Comparison of ENCODE assay signal across 1 cellular context in the genomic region with DNA sequence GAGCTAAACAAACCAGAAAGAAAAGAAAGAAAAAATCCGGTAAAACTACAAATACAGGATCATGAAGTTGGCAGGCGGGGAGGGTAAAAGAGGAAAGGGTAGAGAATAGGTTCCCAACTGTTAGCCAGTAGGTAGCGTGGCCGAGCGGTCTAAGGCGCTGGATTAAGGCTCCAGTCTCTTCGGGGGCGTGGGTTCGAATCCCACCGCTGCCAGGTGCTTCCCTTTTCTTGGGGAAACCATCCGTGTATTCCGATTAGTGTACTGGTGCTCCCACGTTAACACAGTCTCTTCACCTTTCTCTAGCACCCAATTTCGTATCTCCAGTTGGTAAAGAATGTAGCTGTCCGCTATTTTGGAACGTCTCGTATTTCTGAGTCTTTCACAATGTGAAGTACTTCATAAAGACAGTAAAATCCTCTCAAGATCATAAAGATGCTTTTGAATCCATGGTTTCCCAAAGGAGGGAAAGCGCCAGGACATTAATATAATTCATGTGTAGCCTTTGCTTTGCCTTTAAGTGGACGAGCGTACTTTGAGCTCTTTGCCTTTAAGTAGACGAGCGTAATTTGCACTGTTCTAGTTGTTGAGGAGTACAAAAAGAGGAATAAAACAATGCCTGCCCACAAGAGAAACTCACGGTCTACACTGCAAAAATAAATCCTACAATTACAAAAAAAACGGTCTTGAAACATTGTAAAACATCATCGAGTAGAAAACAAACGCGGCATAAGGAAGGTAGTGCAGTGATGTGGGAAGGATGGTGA.
A peak's percentile ranks its signal among the peaks of the same experiment; 100 is the strongest.
TF ChIP-seq lines count a peak whose summit lies in the region.

No MANE protein-coding gene starts in this region.

TF ChIP-seq in HepG2, 621 proteins besides CTCF, POLR2A, EP300 and RAD21 (continued from another document and continues in another):
- TF ChIP-seq, protein P1, sequence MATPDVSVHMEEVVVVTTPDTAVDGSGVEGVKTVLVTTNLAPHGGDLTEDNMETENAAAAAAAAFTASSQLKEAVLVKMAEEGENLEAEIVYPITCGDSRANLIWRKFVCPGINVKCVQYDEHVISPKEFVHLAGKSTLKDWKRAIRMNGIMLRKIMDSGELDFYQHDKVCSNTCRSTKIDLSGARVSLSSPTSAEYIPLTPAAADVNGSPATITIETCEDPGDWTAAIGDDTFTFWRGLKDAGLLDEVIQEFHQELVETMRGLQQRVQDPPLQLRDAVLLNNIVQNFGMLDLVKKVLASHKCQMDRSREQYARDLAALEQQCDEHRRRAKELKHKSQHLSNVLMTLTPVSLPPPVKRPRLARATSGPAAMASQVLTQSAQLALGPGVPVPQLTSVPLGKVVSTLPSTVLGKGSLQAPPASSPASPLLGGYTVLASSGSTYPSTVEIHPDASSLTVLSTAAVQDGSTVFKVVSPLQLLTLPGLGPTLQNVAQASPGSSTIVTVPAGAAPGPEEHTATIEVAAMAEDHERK (CRISPR knock-in tag; IDR thresholded peaks at IDR 0.05; ENCODE audit: low read depth) = no peak
- no peak for TF ChIP-seq ZBTB1 (CRISPR knock-in tag; IDR thresholded peaks at IDR 0.05; ENCODE audit: borderline replicate concordance)
- no peak for TF ChIP-seq ZNF546 (CRISPR knock-in tag; conservative IDR thresholded peaks at IDR 0.05)
- peak; percentile 20; the same call in 1 of the 2 replicates for TF ChIP-seq KDM4B (CRISPR knock-in tag; IDR thresholded peaks at IDR 0.05)
- no peak for TF ChIP-seq ZNF615 (CRISPR knock-in tag; IDR thresholded peaks at IDR 0.05; ENCODE audit: borderline replicate concordance)
- TF ChIP-seq ZNF883 (CRISPR knock-in tag; IDR thresholded peaks at IDR 0.05; ENCODE audit: not compliant biosample characterization) = no peak
- TF ChIP-seq, protein P2, sequence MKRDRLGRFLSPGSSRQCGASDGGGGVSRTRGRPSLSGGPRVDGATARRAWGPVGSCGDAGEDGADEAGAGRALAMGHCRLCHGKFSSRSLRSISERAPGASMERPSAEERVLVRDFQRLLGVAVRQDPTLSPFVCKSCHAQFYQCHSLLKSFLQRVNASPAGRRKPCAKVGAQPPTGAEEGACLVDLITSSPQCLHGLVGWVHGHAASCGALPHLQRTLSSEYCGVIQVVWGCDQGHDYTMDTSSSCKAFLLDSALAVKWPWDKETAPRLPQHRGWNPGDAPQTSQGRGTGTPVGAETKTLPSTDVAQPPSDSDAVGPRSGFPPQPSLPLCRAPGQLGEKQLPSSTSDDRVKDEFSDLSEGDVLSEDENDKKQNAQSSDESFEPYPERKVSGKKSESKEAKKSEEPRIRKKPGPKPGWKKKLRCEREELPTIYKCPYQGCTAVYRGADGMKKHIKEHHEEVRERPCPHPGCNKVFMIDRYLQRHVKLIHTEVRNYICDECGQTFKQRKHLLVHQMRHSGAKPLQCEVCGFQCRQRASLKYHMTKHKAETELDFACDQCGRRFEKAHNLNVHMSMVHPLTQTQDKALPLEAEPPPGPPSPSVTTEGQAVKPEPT (CRISPR knock-in tag; IDR thresholded peaks at IDR 0.05; ENCODE audit: low read depth) = no peak
- TF ChIP-seq, protein P3, sequence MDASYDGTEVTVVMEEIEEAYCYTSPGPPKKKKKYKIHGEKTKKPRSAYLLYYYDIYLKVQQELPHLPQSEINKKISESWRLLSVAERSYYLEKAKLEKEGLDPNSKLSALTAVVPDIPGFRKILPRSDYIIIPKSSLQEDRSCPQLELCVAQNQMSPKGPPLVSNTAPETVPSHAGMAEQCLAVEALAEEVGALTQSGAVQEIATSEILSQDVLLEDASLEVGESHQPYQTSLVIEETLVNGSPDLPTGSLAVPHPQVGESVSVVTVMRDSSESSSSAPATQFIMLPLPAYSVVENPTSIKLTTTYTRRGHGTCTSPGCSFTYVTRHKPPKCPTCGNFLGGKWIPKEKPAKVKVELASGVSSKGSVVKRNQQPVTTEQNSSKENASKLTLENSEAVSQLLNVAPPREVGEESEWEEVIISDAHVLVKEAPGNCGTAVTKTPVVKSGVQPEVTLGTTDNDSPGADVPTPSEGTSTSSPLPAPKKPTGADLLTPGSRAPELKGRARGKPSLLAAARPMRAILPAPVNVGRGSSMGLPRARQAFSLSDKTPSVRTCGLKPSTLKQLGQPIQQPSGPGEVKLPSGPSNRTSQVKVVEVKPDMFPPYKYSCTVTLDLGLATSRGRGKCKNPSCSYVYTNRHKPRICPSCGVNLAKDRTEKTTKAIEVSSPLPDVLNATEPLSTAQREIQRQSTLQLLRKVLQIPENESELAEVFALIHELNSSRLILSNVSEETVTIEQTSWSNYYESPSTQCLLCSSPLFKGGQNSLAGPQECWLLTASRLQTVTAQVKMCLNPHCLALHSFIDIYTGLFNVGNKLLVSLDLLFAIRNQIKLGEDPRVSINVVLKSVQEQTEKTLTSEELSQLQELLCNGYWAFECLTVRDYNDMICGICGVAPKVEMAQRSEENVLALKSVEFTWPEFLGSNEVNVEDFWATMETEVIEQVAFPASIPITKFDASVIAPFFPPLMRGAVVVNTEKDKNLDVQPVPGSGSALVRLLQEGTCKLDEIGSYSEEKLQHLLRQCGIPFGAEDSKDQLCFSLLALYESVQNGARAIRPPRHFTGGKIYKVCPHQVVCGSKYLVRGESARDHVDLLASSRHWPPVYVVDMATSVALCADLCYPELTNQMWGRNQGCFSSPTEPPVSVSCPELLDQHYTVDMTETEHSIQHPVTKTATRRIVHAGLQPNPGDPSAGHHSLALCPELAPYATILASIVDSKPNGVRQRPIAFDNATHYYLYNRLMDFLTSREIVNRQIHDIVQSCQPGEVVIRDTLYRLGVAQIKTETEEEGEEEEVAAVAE (CRISPR knock-in tag; IDR thresholded peaks at IDR 0.05; ENCODE audit: borderline replicate concordance) = no peak; the same call in 1 of the 2 replicates
- TF ChIP-seq ZNF138 (CRISPR knock-in tag; IDR thresholded peaks at IDR 0.05; ENCODE audit: low read depth) = peak; percentile 35; the same call in 1 of the 2 replicates
- TF ChIP-seq, protein P4, sequence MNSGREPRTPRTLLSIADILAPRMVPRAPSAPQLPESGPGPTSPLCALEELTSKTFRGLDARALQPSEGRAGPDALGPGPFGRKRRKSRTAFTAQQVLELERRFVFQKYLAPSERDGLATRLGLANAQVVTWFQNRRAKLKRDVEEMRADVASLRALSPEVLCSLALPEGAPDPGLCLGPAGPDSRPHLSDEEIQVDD (CRISPR knock-in tag; IDR thresholded peaks at IDR 0.05; ENCODE audit: borderline replicate concordance) = no peak
- TF ChIP-seq EED (CRISPR knock-in tag; IDR thresholded peaks at IDR 0.05) = 0 out of 2 replicates have a peak, but pooled peaks have one; percentile 52
- TF ChIP-seq, protein P5, sequence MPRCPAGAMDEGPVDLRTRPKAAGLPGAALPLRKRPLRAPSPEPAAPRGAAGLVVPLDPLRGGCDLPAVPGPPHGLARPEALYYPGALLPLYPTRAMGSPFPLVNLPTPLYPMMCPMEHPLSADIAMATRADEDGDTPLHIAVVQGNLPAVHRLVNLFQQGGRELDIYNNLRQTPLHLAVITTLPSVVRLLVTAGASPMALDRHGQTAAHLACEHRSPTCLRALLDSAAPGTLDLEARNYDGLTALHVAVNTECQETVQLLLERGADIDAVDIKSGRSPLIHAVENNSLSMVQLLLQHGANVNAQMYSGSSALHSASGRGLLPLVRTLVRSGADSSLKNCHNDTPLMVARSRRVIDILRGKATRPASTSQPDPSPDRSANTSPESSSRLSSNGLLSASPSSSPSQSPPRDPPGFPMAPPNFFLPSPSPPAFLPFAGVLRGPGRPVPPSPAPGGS (CRISPR knock-in tag; IDR thresholded peaks at IDR 0.05) = no peak
- no peak for TF ChIP-seq MEIS2 (CRISPR knock-in tag; IDR thresholded peaks at IDR 0.05)
- TF ChIP-seq, protein P6, sequence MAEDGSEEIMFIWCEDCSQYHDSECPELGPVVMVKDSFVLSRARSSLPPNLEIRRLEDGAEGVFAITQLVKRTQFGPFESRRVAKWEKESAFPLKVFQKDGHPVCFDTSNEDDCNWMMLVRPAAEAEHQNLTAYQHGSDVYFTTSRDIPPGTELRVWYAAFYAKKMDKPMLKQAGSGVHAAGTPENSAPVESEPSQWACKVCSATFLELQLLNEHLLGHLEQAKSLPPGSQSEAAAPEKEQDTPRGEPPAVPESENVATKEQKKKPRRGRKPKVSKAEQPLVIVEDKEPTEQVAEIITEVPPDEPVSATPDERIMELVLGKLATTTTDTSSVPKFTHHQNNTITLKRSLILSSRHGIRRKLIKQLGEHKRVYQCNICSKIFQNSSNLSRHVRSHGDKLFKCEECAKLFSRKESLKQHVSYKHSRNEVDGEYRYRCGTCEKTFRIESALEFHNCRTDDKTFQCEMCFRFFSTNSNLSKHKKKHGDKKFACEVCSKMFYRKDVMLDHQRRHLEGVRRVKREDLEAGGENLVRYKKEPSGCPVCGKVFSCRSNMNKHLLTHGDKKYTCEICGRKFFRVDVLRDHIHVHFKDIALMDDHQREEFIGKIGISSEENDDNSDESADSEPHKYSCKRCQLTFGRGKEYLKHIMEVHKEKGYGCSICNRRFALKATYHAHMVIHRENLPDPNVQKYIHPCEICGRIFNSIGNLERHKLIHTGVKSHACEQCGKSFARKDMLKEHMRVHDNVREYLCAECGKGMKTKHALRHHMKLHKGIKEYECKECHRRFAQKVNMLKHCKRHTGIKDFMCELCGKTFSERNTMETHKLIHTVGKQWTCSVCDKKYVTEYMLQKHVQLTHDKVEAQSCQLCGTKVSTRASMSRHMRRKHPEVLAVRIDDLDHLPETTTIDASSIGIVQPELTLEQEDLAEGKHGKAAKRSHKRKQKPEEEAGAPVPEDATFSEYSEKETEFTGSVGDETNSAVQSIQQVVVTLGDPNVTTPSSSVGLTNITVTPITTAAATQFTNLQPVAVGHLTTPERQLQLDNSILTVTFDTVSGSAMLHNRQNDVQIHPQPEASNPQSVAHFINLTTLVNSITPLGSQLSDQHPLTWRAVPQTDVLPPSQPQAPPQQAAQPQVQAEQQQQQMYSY (CRISPR knock-in tag; IDR thresholded peaks at IDR 0.05) = no peak
- peak; percentile 86 for TF ChIP-seq SALL2 (CRISPR knock-in tag; IDR thresholded peaks at IDR 0.05)
- TF ChIP-seq ZNF616 (CRISPR knock-in tag; IDR thresholded peaks at IDR 0.05; ENCODE audit: low read depth) = no peak
- TF ChIP-seq ELF3 (CRISPR knock-in tag; IDR thresholded peaks at IDR 0.05) = peak; percentile 79
- TF ChIP-seq, protein P7, sequence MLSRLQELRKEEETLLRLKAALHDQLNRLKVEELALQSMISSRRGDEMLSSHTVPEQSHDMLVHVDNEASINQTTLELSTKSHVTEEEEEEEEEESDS (CRISPR knock-in tag; IDR thresholded peaks at IDR 0.05; ENCODE audit: borderline replicate concordance) = peak; percentile 50; the same call in 1 of the 2 replicates
- TF ChIP-seq DMAP1 (CRISPR knock-in tag; IDR thresholded peaks at IDR 0.05) = no peak
- TF ChIP-seq NR1H2 (CRISPR knock-in tag; IDR thresholded peaks at IDR 0.05; ENCODE audit: borderline replicate concordance, low read depth) = no peak
- no peak; the same call in 1 of the 2 replicates for TF ChIP-seq ESRRA (CRISPR knock-in tag; IDR thresholded peaks at IDR 0.05; ENCODE audit: low read depth)
- no peak for TF ChIP-seq ZKSCAN5 (CRISPR knock-in tag; IDR thresholded peaks at IDR 0.05)
- TF ChIP-seq RFXANK (CRISPR knock-in tag; IDR thresholded peaks at IDR 0.05) = no peak
- TF ChIP-seq FOXA1 (IDR thresholded peaks at IDR 0.05) = no peak
- TF ChIP-seq FOXA1 (CRISPR knock-in tag; IDR thresholded peaks at IDR 0.05) = no peak
- no peak; the same call in 1 of the 2 replicates for TF ChIP-seq ZNF777 (CRISPR knock-in tag; IDR thresholded peaks at IDR 0.05)
- TF ChIP-seq, protein P8, sequence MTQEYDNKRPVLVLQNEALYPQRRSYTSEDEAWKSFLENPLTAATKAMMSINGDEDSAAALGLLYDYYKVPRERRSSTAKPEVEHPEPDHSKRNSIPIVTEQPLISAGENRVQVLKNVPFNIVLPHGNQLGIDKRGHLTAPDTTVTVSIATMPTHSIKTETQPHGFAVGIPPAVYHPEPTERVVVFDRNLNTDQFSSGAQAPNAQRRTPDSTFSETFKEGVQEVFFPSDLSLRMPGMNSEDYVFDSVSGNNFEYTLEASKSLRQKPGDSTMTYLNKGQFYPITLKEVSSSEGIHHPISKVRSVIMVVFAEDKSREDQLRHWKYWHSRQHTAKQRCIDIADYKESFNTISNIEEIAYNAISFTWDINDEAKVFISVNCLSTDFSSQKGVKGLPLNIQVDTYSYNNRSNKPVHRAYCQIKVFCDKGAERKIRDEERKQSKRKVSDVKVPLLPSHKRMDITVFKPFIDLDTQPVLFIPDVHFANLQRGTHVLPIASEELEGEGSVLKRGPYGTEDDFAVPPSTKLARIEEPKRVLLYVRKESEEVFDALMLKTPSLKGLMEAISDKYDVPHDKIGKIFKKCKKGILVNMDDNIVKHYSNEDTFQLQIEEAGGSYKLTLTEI (CRISPR knock-in tag; conservative IDR thresholded peaks at IDR 0.05) = no peak
- TF ChIP-seq POLR2AphosphoS2 (IDR thresholded peaks at IDR 0.05; ENCODE audit: low read depth, low read length) = no peak
- TF ChIP-seq, protein P9, sequence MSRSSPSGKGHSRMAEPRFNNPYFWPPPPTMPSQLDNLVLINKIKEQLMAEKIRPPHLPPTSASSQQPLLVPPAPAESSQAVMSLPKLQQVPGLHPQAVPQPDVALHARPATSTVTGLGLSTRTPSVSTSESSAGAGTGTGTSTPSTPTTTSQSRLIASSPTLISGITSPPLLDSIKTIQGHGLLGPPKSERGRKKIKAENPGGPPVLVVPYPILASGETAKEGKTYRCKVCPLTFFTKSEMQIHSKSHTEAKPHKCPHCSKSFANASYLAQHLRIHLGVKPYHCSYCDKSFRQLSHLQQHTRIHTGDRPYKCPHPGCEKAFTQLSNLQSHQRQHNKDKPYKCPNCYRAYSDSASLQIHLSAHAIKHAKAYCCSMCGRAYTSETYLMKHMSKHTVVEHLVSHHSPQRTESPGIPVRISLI (CRISPR knock-in tag; IDR thresholded peaks at IDR 0.05; ENCODE audit: borderline replicate concordance) = peak; percentile 16; the same call in 1 of the 2 replicates
- TF ChIP-seq PHB2 (IDR thresholded peaks at IDR 0.05; ENCODE audit: partially characterized antibody) = no peak
- no peak for TF ChIP-seq ZNF143 (CRISPR knock-in tag; IDR thresholded peaks at IDR 0.05)
- TF ChIP-seq ZNF768 (CRISPR knock-in tag; IDR thresholded peaks at IDR 0.05) = no peak
- peak; percentile 93; the same call in 1 of the 2 replicates for TF ChIP-seq ZNF878 (CRISPR knock-in tag; IDR thresholded peaks at IDR 0.05)
- no peak for TF ChIP-seq ZNF33A (CRISPR knock-in tag; IDR thresholded peaks at IDR 0.05; ENCODE audit: borderline replicate concordance)
- no peak for TF ChIP-seq MYNN (CRISPR knock-in tag; IDR thresholded peaks at IDR 0.05; ENCODE audit: low read depth)
- peak; percentile 73 for TF ChIP-seq THAP11 (CRISPR knock-in tag; IDR thresholded peaks at IDR 0.05)
- TF ChIP-seq ATM (IDR thresholded peaks at IDR 0.05; ENCODE audit: borderline replicate concordance) = no peak
- no peak for TF ChIP-seq ZNF850 (CRISPR knock-in tag; conservative IDR thresholded peaks at IDR 0.05)
- TF ChIP-seq ZNF619 (CRISPR knock-in tag; IDR thresholded peaks at IDR 0.05) = no peak
- TF ChIP-seq, protein P10, sequence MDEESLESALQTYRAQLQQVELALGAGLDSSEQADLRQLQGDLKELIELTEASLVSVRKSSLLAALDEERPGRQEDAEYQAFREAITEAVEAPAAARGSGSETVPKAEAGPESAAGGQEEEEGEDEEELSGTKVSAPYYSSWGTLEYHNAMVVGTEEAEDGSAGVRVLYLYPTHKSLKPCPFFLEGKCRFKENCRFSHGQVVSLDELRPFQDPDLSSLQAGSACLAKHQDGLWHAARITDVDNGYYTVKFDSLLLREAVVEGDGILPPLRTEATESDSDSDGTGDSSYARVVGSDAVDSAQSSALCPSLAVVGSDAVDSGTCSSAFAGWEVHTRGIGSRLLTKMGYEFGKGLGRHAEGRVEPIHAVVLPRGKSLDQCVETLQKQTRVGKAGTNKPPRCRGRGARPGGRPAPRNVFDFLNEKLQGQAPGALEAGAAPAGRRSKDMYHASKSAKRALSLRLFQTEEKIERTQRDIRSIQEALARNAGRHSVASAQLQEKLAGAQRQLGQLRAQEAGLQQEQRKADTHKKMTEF (CRISPR knock-in tag; IDR thresholded peaks at IDR 0.05) = peak; percentile 80; the same call in 1 of the 2 replicates
- TF ChIP-seq CHD4 (IDR thresholded peaks at IDR 0.05; ENCODE audit: borderline replicate concordance, low read length) = no peak
- TF ChIP-seq ZFAT (CRISPR knock-in tag; conservative IDR thresholded peaks at IDR 0.05) = no peak
- TF ChIP-seq RBM39 (IDR thresholded peaks at IDR 0.05; ENCODE audit: low read depth, low read length, poor library complexity, severe bottlenecking) = no peak
